8 cellular contexts compared by ENCODE assay signal in genomic region chr3:66501483-66502266, GRCh38. TPM values are rescaled to one million over a fixed set of nuclear protein-coding genes. Genes with fewer than 3 reads are reported as not detected.
DNase-seq lines count a peak whose midpoint lies in the region; ATAC-seq, FAIRE-seq and TF ChIP-seq lines count a peak whose summit lies in the region.

No MANE protein-coding gene starts in this region.

- peaks cover 4 to 36% (median 25%) of the 10 kb centered on the region in 9 donors for H3K4me1 ChIP-seq in heart right ventricle

- TF ChIP-seq CTCF in heart right ventricle (IDR thresholded peaks at IDR 0.05) (no peak), bronchial epithelial cell (IDR thresholded peaks at IDR 0.05; ENCODE audit: insufficient read depth, low read length, severe bottlenecking) (peak; percentile 8), mesothelial cell of epicardium (IDR thresholded peaks at IDR 0.05; ENCODE audit: unreplicated experiment) (no peak)

- H3K36me3 ChIP-seq in heart right ventricle, result no peaks in the 10 kb centered on the region
- H3K36me3 ChIP-seq in bronchial epithelial cell (ENCODE audit: control insufficient read depth, insufficient read depth, low read length), result no peaks in the 10 kb centered on the region

- peak overlapping the region; percentile 69 for H3K4me3 Mint-ChIP-seq in mesothelial cell of epicardium

- no peaks in the 10 kb centered on the region for H3K36me3 Mint-ChIP-seq in mesothelial cell of epicardium

- H3K4me3 ChIP-seq in heart right ventricle (peak overlapping the region; percentile 8 to 94 (median 90)), bronchial epithelial cell (ENCODE audit: low read depth, low read length) (peak overlapping the region; percentile 37)

- ATAC-seq in heart right ventricle, result no peak
- no peak for ATAC-seq in left cardiac atrium
- ATAC-seq in GM19328 (IDR thresholded peaks at IDR 0.05; ENCODE audit: unreplicated experiment), result no peak
- ATAC-seq in HG02981 (IDR thresholded peaks at IDR 0.05; ENCODE audit: unreplicated experiment), result no peak

- H3K9me3 Mint-ChIP-seq in mesothelial cell of epicardium, result no peaks in the 10 kb centered on the region

- no peak overlapping the region for H3K27ac Mint-ChIP-seq in mesothelial cell of epicardium

- peaks cover 79% of the 10 kb centered on the region for H3K27me3 Mint-ChIP-seq in mesothelial cell of epicardium (ENCODE audit: low read depth)

- intact Hi-C loops in heart right ventricle (cut with DNase I), result loop anchor here in 8 of 10 donors (5.0 to 10.0 kb wide), 6 partner anchors 87 to 313 kb away; no protein-coding TSS in a partner anchor
- intact Hi-C loops in left cardiac atrium (cut with DNase I), result loop anchor here (10.0 kb wide), 2 partner anchors 97 to 313 kb away; no protein-coding TSS in a partner anchor

- peaks cover 19% of the 10 kb centered on the region for H3K4me1 Mint-ChIP-seq in mesothelial cell of epicardium

- WGBS in heart right ventricle, 2 donors, result 28 to 29% methylated on average over 20 of the region's 20 CpGs

- peak overlapping the region in 7 of 10 donors; percentile 16 to 95 (median 50) for H3K27ac ChIP-seq in heart right ventricle

- peaks cover 0 to 4% (median 0%) of the 10 kb centered on the region in 7 donors for H3K27me3 ChIP-seq in heart right ventricle
- H3K27me3 ChIP-seq in bronchial epithelial cell (ENCODE audit: control insufficient read depth, insufficient read depth, low read length), result no peaks in the 10 kb centered on the region

- no peaks in the 10 kb centered on the region for H3K9me3 ChIP-seq in heart right ventricle

- DNase-seq in heart right ventricle, result no peak
- no peak for DNase-seq in left cardiac atrium
- DNase-seq in bronchial epithelial cell (ENCODE audit: low read depth), result no peak
- no peak for DNase-seq in mesothelial cell of epicardium (ENCODE audit: low spot score in 2 of 2, unreplicated experiment in 2 of 2)
- no peak for DNase-seq in T-helper 9 cell
- DNase-seq in germinal center (ENCODE audit: low spot score), result no peak

- no peak for FAIRE-seq in bronchial epithelial cell (lab: Jason Lieb, UNC)

RNA-seq across cellular contexts. Expression of gene LRIG1, which starts 0.9 kb away (rescaled TPM):
- total RNA-seq in heart right ventricle, result 100 to 1,000 TPM in 3 of 10 donors, 10 to 100 TPM in 7; 71.9 to 109 (median 95.2) TPM
- polyA plus RNA-seq in heart right ventricle, result 10 to 100 TPM; 23.8 to 33.8 TPM
- total RNA-seq in left cardiac atrium, result 100 to 1,000 TPM in 1 of 2 donors, 10 to 100 TPM in 1; 88.8 to 115 TPM
- total RNA-seq in bronchial epithelial cell, result 11.6 and 30.9 TPM in 2 replicates
- total RNA-seq in mesothelial cell of epicardium, result 5.5 to 7.4 TPM (median 6.4 TPM) in 3 replicates
